20 cellular contexts compared by ENCODE assay signal in genomic region chr5:38645508-38645907, GRCh38.
"Had no signal": no experiment of that assay in that cellular context is flagged by ENCODE, and none has a peak within 500 bp of the region (broad histone marks: within the 10 kb centered on the region; RNA-seq: fewer than 3 reads in every experiment).

No MANE protein-coding gene starts in this region.

- ATAC-seq: body of pancreas; naive thymus-derived CD8-positive, alpha-beta T cell; stimulated activated naive B cell treated with anti-CD40 and anti-IgM and Interleukin-4, amounts not matched to agents 10 μg/mL and 1 μg/mL and 100 μg/mL, for 72 hours had no signal

- H3K27ac ChIP-seq: body of pancreas, colonic mucosa, epithelial cell of prostate, sigmoid colon, tibial artery, vagina had no signal

- H3K4me1 ChIP-seq: colonic mucosa, vagina had no signal

- H3K4me3 ChIP-seq: body of pancreas, colonic mucosa, sigmoid colon, tibial artery, vagina had no signal

- H3K9me3 ChIP-seq: body of pancreas, colonic mucosa, sigmoid colon, tibial artery, vagina had no signal

- DNase-seq: activated CD4-positive, alpha-beta memory T cell treated with anti-CD3 and anti-CD28 coated beads, Interleukin-2, amount 10 ng/mL, durations not matched to agents 7 days and 5 days; activated CD4-positive, alpha-beta T cell treated with anti-CD3 and anti-CD28 coated beads for 48 hours; activated CD4-positive, CD25-positive, alpha-beta regulatory T cell; activated naive CD4-positive, alpha-beta T cell treated with Interleukin-2 at 50 U/mL for 16 hours; activated naive CD8-positive, alpha-beta T cell treated with anti-CD3 and anti-CD28 coated beads, Interleukin-2, amount 10 ng/mL, durations not matched to agents 7 days and 5 days; activated T-cell treated with anti-CD3 and anti-CD28 coated beads, Interleukin-2, amount 50 U/mL, for 24 hours; amygdala; body of pancreas; colonic mucosa; endodermal cell; glutamatergic neuron; kidney; mesendoderm; naive thymus-derived CD8-positive, alpha-beta T cell; sigmoid colon; stimulated activated naive B cell treated with anti-CD40 and anti-IgM and Interleukin-4, amounts not matched to agents 10 μg/mL and 1 μg/mL and 100 μg/mL, for 72 hours; T1000 had no signal

- H3K36me3 ChIP-seq: colonic mucosa, sigmoid colon, tibial artery, vagina had no signal

- H3K27me3 ChIP-seq: body of pancreas, colonic mucosa, sigmoid colon, tibial artery, vagina had no signal
